ENCODE assay signal across 21 cellular contexts in the genomic region with DNA sequence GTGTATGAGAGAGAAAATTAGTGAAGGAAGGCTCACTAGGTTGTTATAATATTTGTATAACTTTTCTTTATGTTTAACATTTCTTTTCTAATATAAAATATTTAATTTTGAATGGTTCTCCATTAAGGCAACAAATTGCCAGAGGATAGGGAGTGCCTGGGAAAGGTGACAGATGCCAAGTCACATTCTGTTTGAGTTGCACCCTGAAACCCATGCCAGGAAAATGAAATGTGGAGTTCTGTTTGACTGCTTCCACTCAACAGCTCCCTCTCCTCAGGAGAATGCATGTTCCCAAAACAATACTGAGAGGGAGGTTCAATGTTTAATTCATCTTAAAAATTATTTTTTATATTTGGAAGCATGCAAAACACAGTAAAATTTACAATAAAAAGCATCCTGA. TPM values are rescaled to one million over a fixed set of nuclear protein-coding genes. Genes with fewer than 3 reads are reported as not detected.
DNase-seq lines count a peak whose midpoint lies in the region; ATAC-seq, FAIRE-seq and TF ChIP-seq lines count a peak whose summit lies in the region.
"Had no signal": no experiment of that assay in that cellular context is flagged by ENCODE, and none has a peak within 500 bp of the region (broad histone marks: within the 10 kb centered on the region; RNA-seq: fewer than 3 reads in every experiment).

No MANE protein-coding gene starts in this region.

- no peak for FAIRE-seq in pancreas (lab: Jason Lieb, UNC)
- FAIRE-seq: A549, D721Med, G401.6, GM12891, GM19239 had no signal

- H3K4me1 ChIP-seq in adipocyte (ENCODE audit: control insufficient read depth, insufficient read depth, low read length) (peaks cover 47% of the 10 kb centered on the region), pancreas (peaks cover 0 to 5% (median 0%) of the 10 kb centered on the region in 3 donors)
- H3K4me1 ChIP-seq: A549 had no signal

- peak in 3 of 4 donors; percentile 49 to 62 (median 49) for ATAC-seq in pancreas
- ATAC-seq: A549; CD8-positive, alpha-beta T cell had no signal

- H3K36me3 ChIP-seq in adipocyte (ENCODE audit: control insufficient read depth, insufficient read depth, low read length, severe bottlenecking) (peaks cover 4% of the 10 kb centered on the region), pancreas (no peaks in the 10 kb centered on the region)

- H3K4me3 ChIP-seq in adipocyte (ENCODE audit: low read length) (no peak overlapping the region), pancreas (no peak overlapping the region)
- H3K4me3 ChIP-seq: A549; BLaER1 treated with 17β-estradiol and CSF1 and Interleukin-3, amounts not matched to agents 10 nM and 100 nM had no signal

- no peak for TF ChIP-seq CTCF in pancreas (IDR thresholded peaks at IDR 0.05)

- DNase-seq in NCI-H2171 treated with DMSO at 0.1 percent for 48 hours (lab: John Stamatoyannopoulos, UW) (peak; percentile 20), NCI-H2171 (lab: John Stamatoyannopoulos, UW) (no peak), adipocyte (ENCODE audit: low read depth) (no peak), pancreas (no peak), SHP77 (lab: John Stamatoyannopoulos, UW) (no peak), midbrain (lab: John Stamatoyannopoulos, UW) (no peak)
- DNase-seq: AML-193; Caco-2; Calu3; CD4-positive, alpha-beta T cell; CD8-positive, alpha-beta T cell; DMS79 treated with DMSO at 0.1 percent for 48 hours; GF-D8 had no signal

- peak overlapping the region; percentile 33 for H3K9ac ChIP-seq in adipocyte (ENCODE audit: low read length)
- H3K9ac ChIP-seq: BLaER1 treated with 17β-estradiol and CSF1 and Interleukin-3, amounts not matched to agents 10 nM and 100 nM had no signal

- H3K27ac ChIP-seq in pancreas: no peak overlapping the region
- H3K27ac ChIP-seq: 22Rv1; A549; BLaER1 treated with 17β-estradiol and CSF1 and Interleukin-3, amounts not matched to agents 10 nM and 100 nM; C4-2B had no signal

- intact Hi-C loops in pancreas (cut with DNase I): no loop called here

- no peaks in the 10 kb centered on the region for H3K27me3 ChIP-seq in adipocyte (replicated peaks; ENCODE audit: control insufficient read depth, insufficient read depth, low read length)
- no peaks in the 10 kb centered on the region for H3K27me3 ChIP-seq in pancreas
- H3K27me3 ChIP-seq: BLaER1 treated with 17β-estradiol and CSF1 and Interleukin-3, amounts not matched to agents 10 nM and 100 nM had no signal

- H3K9me3 ChIP-seq in adipocyte (ENCODE audit: control insufficient read depth, low read length) (no peaks in the 10 kb centered on the region), pancreas (no peaks in the 10 kb centered on the region)
- H3K9me3 ChIP-seq: A549, Caco-2 had no signal

RNA-seq across cellular contexts. Expression of gene USP18, which starts 5.9 kb away (rescaled TPM):
- total RNA-seq in pancreas: 1 to 10 TPM; 1.1 to 2.9 (median 2.1) TPM
- 1 to 10 TPM; 3.4 to 7.7 TPM for polyA plus RNA-seq in pancreas

RNA-seq across cellular contexts. Expression of gene TUBA8, which starts 33.5 kb away (rescaled TPM):
- total RNA-seq in pancreas: 1 to 10 TPM; 1.5 to 2.8 (median 1.8) TPM
- polyA plus RNA-seq in pancreas: 1 to 10 TPM; 3.5 to 5.4 TPM
